ENCODE assay signal across 35 cellular contexts in the genomic region with DNA sequence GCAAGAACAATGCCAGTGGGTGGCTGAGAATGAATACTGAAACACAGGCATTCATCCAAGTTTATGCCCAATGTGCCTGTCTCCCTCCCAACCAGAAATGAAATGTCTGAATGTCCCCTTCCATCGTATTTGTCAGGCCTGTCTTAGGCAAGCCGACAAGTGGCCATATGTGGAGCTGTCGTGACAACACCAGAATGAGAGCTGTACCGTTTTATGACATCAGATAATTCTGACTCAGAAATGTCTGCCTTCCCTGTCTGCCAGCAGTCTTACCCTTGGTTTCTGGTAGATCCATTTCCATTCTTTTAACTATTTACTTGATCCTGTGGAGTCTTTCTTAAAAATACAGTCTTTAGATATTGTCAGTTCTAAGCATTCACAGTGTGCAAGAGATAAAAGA.
"Had no signal": no experiment of that assay in that cellular context is flagged by ENCODE, and none has a peak within 500 bp of the region (broad histone marks: within the 10 kb centered on the region; RNA-seq: fewer than 3 reads in every experiment).

No MANE protein-coding gene starts in this region.

- H3K27me3 ChIP-seq: MG63 had no signal

- DNase-seq: Kasumi-1, MG63, MM.1S, MV-4-11, NCI-H1048, NCI-H1092, NCI-H1092 treated with DMSO at 0.1 percent for 48 hours, NCI-H1105, NCI-H1105 treated with DMSO at 0.1 percent for 48 hours, NCI-H1417, NCI-H1417 treated with DMSO at 0.1 percent for 48 hours, NCI-H1436, NCI-H1436 treated with DMSO at 0.1 percent for 48 hours, NCI-H146, NCI-H1694, NCI-H1694 treated with DMSO at 0.1 percent for 48 hours, NCI-H187, NCI-H187 treated with DMSO at 0.1 percent for 48 hours, NCI-H1930, NCI-H2029, NCI-H2029 treated with DMSO at 0.1 percent for 48 hours, NCI-H2081, NCI-H2081 treated with DMSO at 0.1 percent for 48 hours, NCI-H2107, NCI-H2171, NCI-H2171 treated with DMSO at 0.1 percent for 48 hours, NCI-H2227 treated with DMSO at 0.1 percent for 48 hours, NCI-H226, NCI-H345, NCI-H446, NCI-H446 treated with DMSO at 0.1 percent for 48 hours, NCI-H510A, NCI-H510A treated with DMSO at 0.1 percent for 48 hours, NCI-H524, NCI-H524 treated with DMSO at 0.1 percent for 48 hours had no signal

- H3K4me3 ChIP-seq: MG63 had no signal

- H3K36me3 ChIP-seq: MG63 had no signal
